ENCODE assay signal across 8 cellular contexts in the genomic region with DNA sequence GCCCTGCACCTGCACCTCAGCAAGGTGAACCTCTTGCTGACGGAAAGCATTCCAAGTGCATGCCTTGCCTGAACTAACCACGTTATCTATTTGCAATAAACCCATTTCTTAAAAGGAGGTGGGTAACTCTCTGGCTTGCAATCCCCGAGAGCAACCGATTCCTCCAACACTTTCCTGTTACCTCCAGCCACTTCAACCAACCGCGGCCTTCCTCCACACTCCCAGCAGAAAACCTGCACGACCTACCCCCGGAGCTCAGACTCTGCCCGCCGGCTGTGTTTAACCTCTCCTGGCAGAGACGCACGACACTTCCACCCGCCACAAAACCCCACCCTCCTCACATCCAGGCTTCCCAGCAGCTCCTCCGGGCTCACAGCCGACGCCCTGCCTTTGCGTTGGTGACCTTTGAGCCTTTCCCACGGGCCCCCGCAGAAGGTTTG. TPM values are rescaled to one million over a fixed set of nuclear protein-coding genes. Genes with fewer than 3 reads are reported as not detected.
DNase-seq lines count a peak whose midpoint lies in the region; ATAC-seq and TF ChIP-seq lines count a peak whose summit lies in the region.

No MANE protein-coding gene starts in this region.

- H3K27ac ChIP-seq in MM.1S (ENCODE audit: low read length) (peak overlapping the region; percentile 87), dorsolateral prefrontal cortex (peak overlapping the region in 54 of 59 donors; percentile 63 to 98 (median 91)), neural cell (ENCODE audit: low read length) (peak overlapping the region; percentile 69)

- peaks cover 17% of the 10 kb centered on the region for H3K4me1 ChIP-seq in Caco-2
- peaks cover 18% of the 10 kb centered on the region for H3K4me1 ChIP-seq in MM.1S (ENCODE audit: low read length)

- TF ChIP-seq EP300 in neural cell (conservative IDR thresholded peaks at IDR 0.05; ENCODE audit: poor library complexity, severe bottlenecking): no peak

- peaks cover 14% of the 10 kb centered on the region for H3K4me1 Mint-ChIP-seq in Caco-2 (ENCODE audit: low read depth, unreplicated experiment)

- H3F3A ChIP-seq in MM.1S (ENCODE audit: insufficient read depth, low read length) (peaks cover 26% of the 10 kb centered on the region), neural cell (ENCODE audit: insufficient read depth, low read length, poor library complexity, severe bottlenecking) (no peaks in the 10 kb centered on the region)

- H3K4me3 ChIP-seq in Caco-2 (ENCODE audit: low read depth, low read length): peak overlapping the region; percentile 87
- H3K4me3 ChIP-seq in MM.1S (ENCODE audit: low read length): peak overlapping the region; percentile 88
- H3K4me3 ChIP-seq in dorsolateral prefrontal cortex: peak overlapping the region; percentile 55 to 98 (median 88)
- H3K4me3 ChIP-seq in neural cell (ENCODE audit: low read length): peak overlapping the region; percentile 95

- TF ChIP-seq CTCF in Caco-2 (IDR thresholded peaks at IDR 0.05; ENCODE audit: insufficient read depth in 1 of 2, low read depth in 1 of 2, low read length in 1 of 2, severe bottlenecking in 1 of 2, unreplicated experiment in 1 of 2) (no peak), MM.1S (IDR thresholded peaks at IDR 0.05; ENCODE audit: low read length) (no peak), dorsolateral prefrontal cortex (IDR thresholded peaks at IDR 0.05 in 54 of 56, conservative IDR thresholded peaks at IDR 0.05 in 2 of 56; ENCODE audit: low read depth in 1 of 56, partially characterized antibody in 56 of 56) (no peak), neural cell (IDR thresholded peaks at IDR 0.05; ENCODE audit: poor library complexity, severe bottlenecking) (no peak)

- peak overlapping the region; percentile 90 for H3K4me2 ChIP-seq in MM.1S (ENCODE audit: low read depth, low read length)
- peak overlapping the region; percentile 88 for H3K4me2 ChIP-seq in neural cell (ENCODE audit: low read length)

- no peak for TF ChIP-seq RAD21 in neural cell (conservative IDR thresholded peaks at IDR 0.05)

- peak overlapping the region; percentile 89 for H3K4me3 Mint-ChIP-seq in Caco-2 (ENCODE audit: unreplicated experiment)

- ATAC-seq in HG02981 (IDR thresholded peaks at IDR 0.05; ENCODE audit: unreplicated experiment) (no peak), GM21526 (IDR thresholded peaks at IDR 0.05; ENCODE audit: low FRiP score, unreplicated experiment) (no peak)

- H4K20me1 ChIP-seq in MM.1S (ENCODE audit: insufficient read depth, low read length): no peaks in the 10 kb centered on the region
- H4K20me1 ChIP-seq in neural cell (ENCODE audit: insufficient read depth): no peaks in the 10 kb centered on the region

- H3K27me3 Mint-ChIP-seq in Caco-2 (ENCODE audit: insufficient read depth, unreplicated experiment): no peaks in the 10 kb centered on the region

- no peaks in the 10 kb centered on the region for H3K9me3 ChIP-seq in Caco-2
- H3K9me3 ChIP-seq in MM.1S (replicated peaks; ENCODE audit: insufficient read depth, low read length): no peaks in the 10 kb centered on the region
- no peaks in the 10 kb centered on the region for H3K9me3 ChIP-seq in neural cell (ENCODE audit: low read length)

- intact Hi-C loops in Caco-2 (cut with micrococcal nuclease; ENCODE audit: unreplicated experiment): loop anchor here (5.0 kb wide), 1 partner anchor 58 kb away; a partner anchor contains a TSS
- intact Hi-C loops in dorsolateral prefrontal cortex (cut with DNase I): loop anchor here (1.0 to 10.0 kb wide), 5 partner anchors 16 to 280 kb away; a partner anchor contains a TSS

- H3K27me3 ChIP-seq in Caco-2 (replicated peaks; ENCODE audit: control insufficient read depth, insufficient read depth, low read length) (no peaks in the 10 kb centered on the region), MM.1S (replicated peaks; ENCODE audit: insufficient read depth, low read length) (no peaks in the 10 kb centered on the region), dorsolateral prefrontal cortex (peaks cover 0 to 7% (median 1%) of the 10 kb centered on the region in 45 donors), neural cell (ENCODE audit: insufficient read depth, low read depth, low read length) (peaks cover 4% of the 10 kb centered on the region)

- BruUV-seq in Caco-2 (replicated peaks; lab: Mats Ljungman, UMichigan): no TSS peak

- H3K79me2 ChIP-seq in MM.1S (ENCODE audit: low read length) (peaks cover 39% of the 10 kb centered on the region), neural cell (replicated peaks; ENCODE audit: insufficient read depth, low read length) (no peaks in the 10 kb centered on the region)

- H2AFZ ChIP-seq in MM.1S (ENCODE audit: low read length): peak overlapping the region; percentile 54; the same call in 1 of the 2 replicates
- no peak overlapping the region for H2AFZ ChIP-seq in neural cell (ENCODE audit: low read depth, low read length)

- POLR2A ChIA-PET in Caco-2 (lab: Charles Lee): interaction anchor here (0.9 to 2.5 kb wide), 3 partner anchors 10 to 39 kb away, joined by 3 to 71 read pairs (median 12); a partner anchor contains a TSS

- peak overlapping the region; percentile 91 for H3K27ac Mint-ChIP-seq in Caco-2 (ENCODE audit: unreplicated experiment)

- peaks cover 51% of the 10 kb centered on the region for H3K36me3 Mint-ChIP-seq in Caco-2 (ENCODE audit: insufficient read depth, unreplicated experiment)

- H3K9me2 ChIP-seq in MM.1S (replicated peaks; ENCODE audit: insufficient read depth, low read length) (no peaks in the 10 kb centered on the region), neural cell (ENCODE audit: insufficient read depth, low read length) (no peaks in the 10 kb centered on the region)

- no peaks in the 10 kb centered on the region for H3K9me3 Mint-ChIP-seq in Caco-2 (ENCODE audit: unreplicated experiment)

- DNase-seq in Caco-2: peak in 1 of 2 experiments; percentile 72
- DNase-seq in MM.1S: peak; percentile 36
- DNase-seq in dorsolateral prefrontal cortex: no peak
- DNase-seq in A172 (ENCODE audit: low spot score): no peak
- no peak for DNase-seq in stimulated activated CD4-positive, alpha-beta T cell treated with anti-CD3 and anti-CD28 coated beads, Interleukin-12 subunit alpha, Interleukin-12 subunit beta, amount 100 ng/mL, for 4 hours

- H3K9ac ChIP-seq in MM.1S (ENCODE audit: low read length): peak overlapping the region; percentile 92
- H3K9ac ChIP-seq in neural cell (ENCODE audit: low read length): peak overlapping the region; percentile 81

- no peaks in the 10 kb centered on the region for H3K36me3 ChIP-seq in Caco-2 (ENCODE audit: control insufficient read depth, insufficient read depth, low read length)
- H3K36me3 ChIP-seq in MM.1S (replicated peaks; ENCODE audit: insufficient read depth, low read length): no peaks in the 10 kb centered on the region
- H3K36me3 ChIP-seq in neural cell (ENCODE audit: insufficient read depth, low read length): no peaks in the 10 kb centered on the region

- CTCF ChIA-PET in Caco-2 (lab: Charles Lee): interaction anchor here (0.6 to 3.2 kb wide), 6 partner anchors 16 to 263 kb away, joined by 3 to 43 read pairs (median 12); a partner anchor contains a TSS

TF ChIP-seq in neural cell, 6 proteins besides CTCF, POLR2A, EP300 and RAD21 (continues in another document):
- TF ChIP-seq, protein P1, sequence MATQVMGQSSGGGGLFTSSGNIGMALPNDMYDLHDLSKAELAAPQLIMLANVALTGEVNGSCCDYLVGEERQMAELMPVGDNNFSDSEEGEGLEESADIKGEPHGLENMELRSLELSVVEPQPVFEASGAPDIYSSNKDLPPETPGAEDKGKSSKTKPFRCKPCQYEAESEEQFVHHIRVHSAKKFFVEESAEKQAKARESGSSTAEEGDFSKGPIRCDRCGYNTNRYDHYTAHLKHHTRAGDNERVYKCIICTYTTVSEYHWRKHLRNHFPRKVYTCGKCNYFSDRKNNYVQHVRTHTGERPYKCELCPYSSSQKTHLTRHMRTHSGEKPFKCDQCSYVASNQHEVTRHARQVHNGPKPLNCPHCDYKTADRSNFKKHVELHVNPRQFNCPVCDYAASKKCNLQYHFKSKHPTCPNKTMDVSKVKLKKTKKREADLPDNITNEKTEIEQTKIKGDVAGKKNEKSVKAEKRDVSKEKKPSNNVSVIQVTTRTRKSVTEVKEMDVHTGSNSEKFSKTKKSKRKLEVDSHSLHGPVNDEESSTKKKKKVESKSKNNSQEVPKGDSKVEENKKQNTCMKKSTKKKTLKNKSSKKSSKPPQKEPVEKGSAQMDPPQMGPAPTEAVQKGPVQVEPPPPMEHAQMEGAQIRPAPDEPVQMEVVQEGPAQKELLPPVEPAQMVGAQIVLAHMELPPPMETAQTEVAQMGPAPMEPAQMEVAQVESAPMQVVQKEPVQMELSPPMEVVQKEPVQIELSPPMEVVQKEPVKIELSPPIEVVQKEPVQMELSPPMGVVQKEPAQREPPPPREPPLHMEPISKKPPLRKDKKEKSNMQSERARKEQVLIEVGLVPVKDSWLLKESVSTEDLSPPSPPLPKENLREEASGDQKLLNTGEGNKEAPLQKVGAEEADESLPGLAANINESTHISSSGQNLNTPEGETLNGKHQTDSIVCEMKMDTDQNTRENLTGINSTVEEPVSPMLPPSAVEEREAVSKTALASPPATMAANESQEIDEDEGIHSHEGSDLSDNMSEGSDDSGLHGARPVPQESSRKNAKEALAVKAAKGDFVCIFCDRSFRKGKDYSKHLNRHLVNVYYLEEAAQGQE (IDR thresholded peaks at IDR 0.05; ENCODE audit: borderline replicate concordance): no peak
- TF ChIP-seq SMC3 (conservative IDR thresholded peaks at IDR 0.05; ENCODE audit: poor library complexity): no peak

RNA-seq across cellular contexts. Expression of a gene that starts 0.7 kb away (rescaled TPM):
- total RNA-seq in Caco-2 (2022): 3.0 and 6.5 TPM in 2 replicates
- 10 to 100 TPM in 4 of 120 experiments, 1 to 10 TPM in 45, under 1 TPM in 4, not detected in 67; 0.59 to 11.9 (median 2.8) TPM for total RNA-seq in dorsolateral prefrontal cortex
- 8.1 and 9.6 TPM in 2 replicates for polyA plus RNA-seq in neural cell
- 2.9 and 4.1 TPM in 2 replicates for polyA minus RNA-seq in neural cell
- total RNA-seq in A172 (2014; rRNA removed; shearing (Covaris generic)): 8.0 and 9.5 TPM in 2 replicates

RNA-seq across cellular contexts. Expression of a gene that starts 5.1 kb away (rescaled TPM):
- total RNA-seq in Caco-2 (2022) (3.7 and 3.9 TPM in 2 replicates), dorsolateral prefrontal cortex (10 to 100 TPM in 50 of 120 experiments, 1 to 10 TPM in 70; 1.4 to 47.4 (median 7.6) TPM)
- polyA plus RNA-seq in neural cell: 0.54 and 0.87 TPM in 2 replicates
- 0.49 TPM in 1 of 2 replicates, not detected in the other for polyA minus RNA-seq in neural cell
- 0.10 and 0.31 TPM in 2 replicates for total RNA-seq in A172 (2014; rRNA removed; shearing (Covaris generic))

RNA-seq across cellular contexts. Expression of a gene that starts 16.7 kb away (rescaled TPM):
- 84.3 and 88.9 TPM in 2 replicates for total RNA-seq in Caco-2 (2022)
- total RNA-seq in dorsolateral prefrontal cortex: 10 to 100 TPM; 47.2 to 83.2 (median 61.5) TPM
- 76.8 and 81.1 TPM in 2 replicates for polyA plus RNA-seq in neural cell
- polyA minus RNA-seq in neural cell: 39.8 and 45.8 TPM in 2 replicates
- total RNA-seq in A172 (2014; rRNA removed; shearing (Covaris generic)): 51.8 and 55.6 TPM in 2 replicates

RNA-seq across cellular contexts. Expression of a gene that starts 17.2 kb away (rescaled TPM):
- 68.8 and 77.1 TPM in 2 replicates for total RNA-seq in Caco-2 (2022)
- total RNA-seq in dorsolateral prefrontal cortex: 10 to 100 TPM; 32.4 to 63.2 (median 43.6) TPM
- 76.5 and 85.2 TPM in 2 replicates for polyA plus RNA-seq in neural cell
- 17.8 and 19.0 TPM in 2 replicates for polyA minus RNA-seq in neural cell
- total RNA-seq in A172 (2014; rRNA removed; shearing (Covaris generic)): 21.3 and 28.7 TPM in 2 replicates

RNA-seq across cellular contexts. Expression of a gene that starts 21.0 kb away (rescaled TPM):
- total RNA-seq in Caco-2 (2022): 1.1 and 2.0 TPM in 2 replicates
- under 1 TPM in 40 of 120 experiments, not detected in 80; 0.13 to 0.68 (median 0.21) TPM for total RNA-seq in dorsolateral prefrontal cortex
- polyA plus RNA-seq in neural cell: not detected in 2 replicates
- not detected in 2 replicates for polyA minus RNA-seq in neural cell
- 0.17 TPM in 1 of 2 replicates, not detected in the other for total RNA-seq in A172 (2014; rRNA removed; shearing (Covaris generic))
